9 cellular contexts compared by ENCODE assay signal in genomic region chr20:8535403-8536003, GRCh38.
DNase-seq lines count a peak whose midpoint lies in the region; ATAC-seq and TF ChIP-seq lines count a peak whose summit lies in the region.
"Had no signal": no experiment of that assay in that cellular context is flagged by ENCODE, and none has a peak within 500 bp of the region (broad histone marks: within the 10 kb centered on the region; RNA-seq: fewer than 3 reads in every experiment).

No MANE protein-coding gene starts in this region.

- 0 out of 4 replicates have a peak, but pooled peaks cover 0 to 7% of the 10 kb centered on the region in 2 experiments for H3K79me1 ChIP-seq in IMR-90 (ENCODE audit: low read depth in 1 of 2, low read length in 2 of 2)

- dilution Hi-C loops in IMR-90 (cut with HindIII; ENCODE audit: low sequenced_read_pairs, unreplicated experiment), result no loop called here

- no peak overlapping the region for H3K27ac Mint-ChIP-seq in WTC11
- no peak overlapping the region for H3K27ac Mint-ChIP-seq in neural crest cell (ENCODE audit: unreplicated experiment)
- no peak overlapping the region for H3K27ac Mint-ChIP-seq in CD8-positive, alpha-beta T cell

- POLR2A ChIA-PET in IMR-90 (lab: Charles Lee; ENCODE audit: unreplicated experiment) (interaction anchor here (0.6 kb wide), 1 partner anchor 169 kb away, joined by 4 read pairs; no protein-coding TSS in a partner anchor), WTC11 (lab: Charles Lee) (no interaction called here)
- POLR2A ChIA-PET in CD8-positive, alpha-beta T cell (lab: Charles Lee), result no interaction called here

- H3K4me3 Mint-ChIP-seq in WTC11, result no peak overlapping the region
- H3K4me3 Mint-ChIP-seq in neural crest cell, result no peak overlapping the region
- no peak overlapping the region for H3K4me3 Mint-ChIP-seq in CD8-positive, alpha-beta T cell
- H3K4me3 Mint-ChIP-seq: activated T-cell treated with anti-CD3 and anti-CD28 coated beads, Interleukin-2, amount 50 U/mL, for 4 hours had no signal

- H2BK120ac ChIP-seq in IMR-90 (ENCODE audit: low read depth, low read length), result no peak overlapping the region

- no peak for ATAC-seq in IMR-90 (ENCODE audit: low read depth)
- peak; percentile 40; the same call in 1 of the 2 replicates for ATAC-seq in WTC11
- no peak for ATAC-seq in CD8-positive, alpha-beta T cell
- ATAC-seq: activated T-cell treated with anti-CD3 and anti-CD28 coated beads, Interleukin-2, amount 50 U/mL, for 4 hours had no signal

- no peak overlapping the region for H4K91ac ChIP-seq in IMR-90 (ENCODE audit: insufficient read depth, low read depth, low read length)

- H3K14ac ChIP-seq in IMR-90 (replicated peaks; ENCODE audit: low read depth, low read length), result no peak overlapping the region; the same call in 1 of the 2 replicates

- no peaks in the 10 kb centered on the region; the same call in 1 of the 2 replicates for H3K9me1 ChIP-seq in IMR-90 (ENCODE audit: insufficient read depth, low read length)

- H3K4me1 ChIP-seq in IMR-90 (ENCODE audit: control insufficient read depth, insufficient read depth, low read length), result peaks cover 2% of the 10 kb centered on the region; the same call in 1 of the 2 replicates
- no peaks in the 10 kb centered on the region for H3K4me1 ChIP-seq in CD8-positive, alpha-beta T cell (ENCODE audit: insufficient read depth, low read length)

- no peaks in the 10 kb centered on the region for H3K9me3 Mint-ChIP-seq in WTC11
- H3K9me3 Mint-ChIP-seq in neural crest cell, result no peaks in the 10 kb centered on the region
- H3K9me3 Mint-ChIP-seq in CD8-positive, alpha-beta T cell, result no peaks in the 10 kb centered on the region
- H3K9me3 Mint-ChIP-seq: activated T-cell treated with anti-CD3 and anti-CD28 coated beads, Interleukin-2, amount 50 U/mL, for 4 hours had no signal

- H4K20me1 ChIP-seq in IMR-90 (ENCODE audit: insufficient read depth, low read length), result no peaks in the 10 kb centered on the region

- intact Hi-C loops in IMR-90 (cut with micrococcal nuclease), result loop anchor here (2.0 to 10.0 kb wide), 4 partner anchors 187 to 601 kb away; partner anchors contain the start of gene PLCB1
- intact Hi-C loops in CD8-positive, alpha-beta T cell (cut with DNase I, micrococcal nuclease), result loop anchor here in 1 of 2 experiments (5.0 kb wide), 1 partner anchor 403 kb away; the partner anchor contains the start of gene PLCB1

- no peak overlapping the region for H2AK5ac ChIP-seq in IMR-90 (ENCODE audit: low read depth, low read length)

- H2AFZ ChIP-seq in IMR-90 (replicated peaks; ENCODE audit: low read length, poor library complexity), result no peak overlapping the region

- TF ChIP-seq RAD21 in IMR-90 (IDR thresholded peaks at IDR 0.05; ENCODE audit: low read length), result peak; percentile 42

- CTCF ChIA-PET in IMR-90 (lab: Yijun Ruan, JAX), result interaction anchor here (0.6 to 1.6 kb wide), 11 partner anchors 9 to 609 kb away, joined by 3 to 6 read pairs (median 4); no protein-coding TSS in a partner anchor
- CTCF ChIA-PET in WTC11 (lab: Charles Lee), result interaction anchor here (0.6 to 2.0 kb wide), 17 partner anchors 9 to 605 kb away, joined by 3 to 7 read pairs (median 3); partner anchors contain the start of gene PLCB1
- CTCF ChIA-PET in CD8-positive, alpha-beta T cell (lab: Charles Lee), result interaction anchor here (0.7 to 1.6 kb wide), 2 partner anchors 76 to 490 kb away, joined by 3 to 4 read pairs; no protein-coding TSS in a partner anchor

- TF ChIP-seq CTCF in IMR-90 (conservative IDR thresholded peaks at IDR 0.05; ENCODE audit: low read depth, low read length), result peak; percentile 47
- peak; percentile 30; the same call in 1 of the 2 replicates for TF ChIP-seq CTCF in WTC11 (IDR thresholded peaks at IDR 0.05)
- TF ChIP-seq CTCF in neural crest cell (conservative IDR thresholded peaks at IDR 0.05), result peak; percentile 65
- TF ChIP-seq CTCF in CD8-positive, alpha-beta T cell (IDR thresholded peaks at IDR 0.05), result no peak

- H3K9ac ChIP-seq in IMR-90 (ENCODE audit: low read depth, low read length), result no peak overlapping the region

- no peak overlapping the region for H3K18ac ChIP-seq in IMR-90 (ENCODE audit: low read depth, low read length)

- no peaks in the 10 kb centered on the region for H3K27me3 Mint-ChIP-seq in WTC11 (ENCODE audit: low read depth)
- H3K27me3 Mint-ChIP-seq in neural crest cell (ENCODE audit: low read depth), result no peaks in the 10 kb centered on the region
- peaks cover 2% of the 10 kb centered on the region for H3K27me3 Mint-ChIP-seq in CD8-positive, alpha-beta T cell (ENCODE audit: low read depth)

- H2BK15ac ChIP-seq in IMR-90 (ENCODE audit: low read depth, low read length), result no peak overlapping the region

- no peaks in the 10 kb centered on the region for H3K27me3 ChIP-seq in IMR-90 (ENCODE audit: control insufficient read depth, insufficient read depth, low read length)
- no peaks in the 10 kb centered on the region for H3K27me3 ChIP-seq in CD8-positive, alpha-beta T cell (ENCODE audit: insufficient read depth, low read length)

- no peak overlapping the region for H2AK9ac ChIP-seq in IMR-90 (replicated peaks; ENCODE audit: low read depth, low read length, poor library complexity)

- BruUV-seq in IMR-90 (replicated peaks; lab: Mats Ljungman, UMichigan), result no TSS peak

- no peaks in the 10 kb centered on the region for H3K36me3 Mint-ChIP-seq in WTC11
- no peaks in the 10 kb centered on the region for H3K36me3 Mint-ChIP-seq in neural crest cell (ENCODE audit: low read depth)
- H3K36me3 Mint-ChIP-seq in CD8-positive, alpha-beta T cell, result no peaks in the 10 kb centered on the region

- TF ChIP-seq POLR2A in IMR-90 (IDR thresholded peaks at IDR 0.05; ENCODE audit: low read depth, low read length), result no peak

- H3K4me2 ChIP-seq in IMR-90 (ENCODE audit: low read depth, low read length), result no peak overlapping the region

- H3K4me1 Mint-ChIP-seq in WTC11 (peaks cover 10% of the 10 kb centered on the region), neural crest cell (peaks cover 5% of the 10 kb centered on the region)
- H3K4me1 Mint-ChIP-seq in CD8-positive, alpha-beta T cell (ENCODE audit: low read depth), result no peaks in the 10 kb centered on the region

- H3K4me3 ChIP-seq in IMR-90 (ENCODE audit: insufficient read depth, low read depth, low read length), result no peak overlapping the region
- no peak overlapping the region for H3K4me3 ChIP-seq in CD8-positive, alpha-beta T cell (ENCODE audit: low read depth, low read length)

- H4K5ac ChIP-seq in IMR-90 (ENCODE audit: low read depth, low read length), result no peak overlapping the region

- no peak overlapping the region for H3K56ac ChIP-seq in IMR-90 (ENCODE audit: extremely low read depth, insufficient read depth, low read length)

- no peaks in the 10 kb centered on the region for H3K9me3 ChIP-seq in IMR-90 (ENCODE audit: control insufficient read depth, insufficient read depth, low read length)
- H3K9me3 ChIP-seq in CD8-positive, alpha-beta T cell (ENCODE audit: low read length), result no peaks in the 10 kb centered on the region

- no peak overlapping the region for H3K27ac ChIP-seq in IMR-90 (ENCODE audit: insufficient read depth, low read length)
- H3K27ac ChIP-seq in CD8-positive, alpha-beta T cell (ENCODE audit: low read depth, low read length), result no peak overlapping the region

- no peak overlapping the region for H4K8ac ChIP-seq in IMR-90 (ENCODE audit: low read depth in 2 of 2, low read length in 2 of 2)

- no CpG with 5 or more reads among the region's 3 CpGs for WGBS in IMR-90 (ENCODE audit: extremely low coverage in 2 of 2, insufficient read length in 1 of 2), 2 experiments

- in situ Hi-C loops in IMR-90 (cut with MboI; ENCODE audit: low sequenced_read_pairs), result no loop called here

- H2BK5ac ChIP-seq in IMR-90 (ENCODE audit: low read depth, low read length, poor library complexity, severe bottlenecking), result no peak overlapping the region

- DNase-seq in NCI-H82 (lab: John Stamatoyannopoulos, UW) (peak; percentile 45), NCI-H82 treated with DMSO at 0.1 percent for 48 hours (lab: John Stamatoyannopoulos, UW; ENCODE audit: unreplicated experiment) (no peak), IMR-90 (no peak), WTC11 (ENCODE audit: low spot score) (peak; percentile 40), neural crest cell (ENCODE audit: low read depth, low spot score) (no peak), NCI-H1930 (lab: John Stamatoyannopoulos, UW) (no peak), CD1c-positive myeloid dendritic cell (ENCODE audit: extremely low spot score) (no peak)
- no peak for DNase-seq in CD8-positive, alpha-beta T cell
- DNase-seq: activated T-cell treated with anti-CD3 and anti-CD28 coated beads, Interleukin-2, amount 50 U/mL, for 4 hours had no signal

- no peak overlapping the region for H3K4ac ChIP-seq in IMR-90 (ENCODE audit: low read depth, low read length)

- H3K36me3 ChIP-seq in IMR-90 (ENCODE audit: control insufficient read depth, insufficient read depth, low read length), result no peaks in the 10 kb centered on the region
- H3K36me3 ChIP-seq in CD8-positive, alpha-beta T cell (ENCODE audit: insufficient read depth, low read length), result no peaks in the 10 kb centered on the region

- no peak overlapping the region for H2BK20ac ChIP-seq in IMR-90 (ENCODE audit: low read depth, low read length)

- no peak overlapping the region for H3K23ac ChIP-seq in IMR-90 (ENCODE audit: low read depth, low read length)

TF ChIP-seq in IMR-90, 13 proteins besides CTCF, POLR2A, EP300 and RAD21 (continues in another document):
- no peak for TF ChIP-seq RCOR1 (IDR thresholded peaks at IDR 0.05; ENCODE audit: insufficient replicate concordance, low read length)
- TF ChIP-seq, protein P1, sequence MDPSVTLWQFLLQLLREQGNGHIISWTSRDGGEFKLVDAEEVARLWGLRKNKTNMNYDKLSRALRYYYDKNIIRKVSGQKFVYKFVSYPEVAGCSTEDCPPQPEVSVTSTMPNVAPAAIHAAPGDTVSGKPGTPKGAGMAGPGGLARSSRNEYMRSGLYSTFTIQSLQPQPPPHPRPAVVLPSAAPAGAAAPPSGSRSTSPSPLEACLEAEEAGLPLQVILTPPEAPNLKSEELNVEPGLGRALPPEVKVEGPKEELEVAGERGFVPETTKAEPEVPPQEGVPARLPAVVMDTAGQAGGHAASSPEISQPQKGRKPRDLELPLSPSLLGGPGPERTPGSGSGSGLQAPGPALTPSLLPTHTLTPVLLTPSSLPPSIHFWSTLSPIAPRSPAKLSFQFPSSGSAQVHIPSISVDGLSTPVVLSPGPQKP (IDR thresholded peaks at IDR 0.05; ENCODE audit: borderline replicate concordance, low read depth, low read length), result no peak

TF ChIP-seq in WTC11, 78 proteins besides CTCF, POLR2A, EP300 and RAD21 (continues in another document):
- TF ChIP-seq GABPB1 (CRISPR knock-in tag; IDR thresholded peaks at IDR 0.05), result no peak

Comparison
In these comparisons a context has a peak if more than half of its experiments do, and no peak if none do; other contexts are left out.
1. DNase-seq: peak in NCI-H82 (single experiment) and WTC11 (single experiment); none in NCI-H82 treated with DMSO at 0.1 percent for 48 hours (single experiment), IMR-90 (single experiment), neural crest cell (single experiment), NCI-H1930 (0 of 2), CD8-positive, alpha-beta T cell (0 of 7) and CD1c-positive myeloid dendritic cell (single experiment).